Comparison of ENCODE assay signal across 15 cellular contexts in the genomic region with DNA sequence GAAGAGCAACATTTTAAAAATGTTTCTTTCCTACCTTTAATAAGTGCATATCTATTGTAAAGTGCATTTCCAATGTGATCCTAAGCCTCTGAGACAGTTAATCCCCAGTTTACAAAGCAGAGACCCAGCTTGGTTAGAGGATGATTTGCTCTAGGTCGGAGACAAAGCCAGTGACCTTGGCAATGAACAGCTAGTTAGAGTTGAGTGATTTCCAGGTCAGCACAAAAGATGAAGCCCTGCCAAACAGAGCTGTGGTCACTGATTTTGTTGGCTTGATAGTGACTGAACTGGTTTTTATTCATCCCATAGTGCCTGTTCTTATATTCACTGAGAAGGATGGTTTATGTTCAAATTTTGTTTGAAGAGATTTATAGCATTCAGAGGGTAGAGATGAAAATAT. TPM values are rescaled to one million over a fixed set of nuclear protein-coding genes. Genes with fewer than 3 reads are reported as not detected.
DNase-seq lines count a peak whose midpoint lies in the region; FAIRE-seq and TF ChIP-seq lines count a peak whose summit lies in the region.
"Had no signal": no experiment of that assay in that cellular context is flagged by ENCODE, and none has a peak within 500 bp of the region (broad histone marks: within the 10 kb centered on the region; RNA-seq: fewer than 3 reads in every experiment).

No MANE protein-coding gene starts in this region.

- peaks cover 0 to 4% (median 0%) of the 10 kb centered on the region in 4 donors for H3K9me3 ChIP-seq in esophagus muscularis mucosa

- 54% methylated on average over 1 of the region's 1 CpG for WGBS in esophagus muscularis mucosa

- DNase-seq in D721Med (ENCODE audit: insufficient read length, low spot score) (no peak), M059J (ENCODE audit: low read depth) (peak; percentile 67), NCI-H82 treated with DMSO at 0.1 percent for 48 hours (lab: John Stamatoyannopoulos, UW; ENCODE audit: unreplicated experiment) (peak; percentile 65), cerebellar cortex (ENCODE audit: low spot score) (peak; percentile 79), T-helper 2 cell (no peak), esophagus muscularis mucosa (ENCODE audit: extremely low spot score) (no peak), Kasumi-1 (lab: John Stamatoyannopoulos, UW) (no peak)
- no peak for DNase-seq in stimulated activated CD4-positive, alpha-beta T cell treated with anti-CD3 and anti-CD28 coated beads, Interleukin-2, amount 100 ng/mL, for 48 hours
- DNase-seq: DMS153, NCI-H1930, NCI-H524 treated with DMSO at 0.1 percent for 48 hours, PC-9 had no signal

- no peaks in the 10 kb centered on the region for H3K4me1 ChIP-seq in esophagus muscularis mucosa

- TF ChIP-seq CTCF in D721Med (IDR thresholded peaks at IDR 0.05; ENCODE audit: insufficient read depth, missing control alignments) = no peak
- no peak for TF ChIP-seq CTCF in esophagus muscularis mucosa (IDR thresholded peaks at IDR 0.05)

- peaks cover 0 to 40% (median 0%) of the 10 kb centered on the region in 4 donors for H3K27me3 ChIP-seq in esophagus muscularis mucosa

- no peak for TF ChIP-seq POLR2A in esophagus muscularis mucosa (IDR thresholded peaks at IDR 0.05; ENCODE audit: low read depth)

- intact Hi-C loops in esophagus muscularis mucosa (cut with DNase I) = no loop called here

- H3K36me3 ChIP-seq in esophagus muscularis mucosa = no peaks in the 10 kb centered on the region

- H3K4me3 ChIP-seq in esophagus muscularis mucosa = no peak overlapping the region
- H3K4me3 ChIP-seq: GM23338, PC-9 had no signal

- TF ChIP-seq EP300 in esophagus muscularis mucosa (IDR thresholded peaks at IDR 0.05) = no peak

- no peak overlapping the region for H3K27ac ChIP-seq in esophagus muscularis mucosa (replicated peaks in 1 of 4)
- H3K27ac ChIP-seq: C4-2B, KMS-11, PC-9 had no signal

- peak; percentile 72 for FAIRE-seq in D721Med (lab: Jason Lieb, UNC)

RNA-seq across cellular contexts. Expression of a gene that starts 56.6 kb away (rescaled TPM):
- total RNA-seq in M059J (2014; rRNA removed; shearing (Covaris generic)) = 6.8 and 8.9 TPM in 2 replicates
- 1 to 10 TPM; 1.2 to 4.3 (median 1.8) TPM for total RNA-seq in esophagus muscularis mucosa

Comparison
In these comparisons a context has a peak if more than half of its experiments do, and no peak if none do; other contexts are left out.
1. DNase-seq: peak in M059J (single experiment), NCI-H82 treated with DMSO at 0.1 percent for 48 hours (single experiment) and cerebellar cortex (single experiment); none in D721Med (single experiment), stimulated activated CD4-positive, alpha-beta T cell treated with anti-CD3 and anti-CD28 coated beads, Interleukin-2, amount 100 ng/mL, for 48 hours (0 of 2), T-helper 2 cell (0 of 5), esophagus muscularis mucosa (single experiment) and Kasumi-1 (0 of 2).